1 cellular context compared by ENCODE assay signal in the genomic region with DNA sequence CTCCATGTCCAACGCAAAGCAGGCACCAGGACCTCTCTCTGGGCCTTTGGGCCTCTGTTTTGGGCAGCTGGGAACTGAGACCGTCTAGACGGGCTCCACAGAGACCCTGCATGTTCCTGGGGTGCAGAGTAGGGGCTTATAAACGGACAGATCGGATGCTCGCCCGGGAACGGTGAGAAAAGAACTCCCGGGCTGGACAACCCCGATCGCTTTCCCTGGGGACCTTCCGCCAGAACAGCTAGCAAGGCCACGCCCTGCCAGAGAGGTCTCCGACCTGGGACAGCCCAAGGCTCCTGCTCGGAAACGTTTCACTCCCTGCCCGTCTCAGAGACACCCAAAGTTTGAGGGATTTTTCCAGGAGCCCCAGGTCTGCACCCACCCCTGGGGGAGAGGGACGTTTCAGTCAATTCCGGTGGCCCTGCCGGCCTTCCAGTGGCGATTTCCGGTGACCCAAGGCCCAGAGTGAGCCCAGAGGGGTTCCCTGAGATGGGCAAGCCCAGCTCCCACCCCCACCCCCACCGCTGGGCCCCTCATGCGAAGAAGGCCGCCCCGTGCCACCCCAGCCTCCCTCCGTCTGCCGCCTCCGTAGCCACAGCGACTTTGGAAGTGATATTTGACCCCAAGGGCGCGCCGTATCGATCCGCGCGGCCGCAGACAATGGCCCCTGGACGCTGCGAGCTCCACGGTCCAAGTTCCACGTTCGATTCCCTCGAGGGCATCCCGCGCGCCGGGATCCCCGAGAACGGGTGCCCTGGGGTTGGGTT.
TF ChIP-seq lines count a peak whose summit lies in the region.

No MANE protein-coding gene starts in this region.

TF ChIP-seq in GM12878, 131 proteins besides CTCF, POLR2A, EP300 and RAD21:
- TF ChIP-seq MLLT1 (IDR thresholded peaks at IDR 0.05), result 0 out of 2 replicates have a peak, but pooled peaks have one; percentile 18
- TF ChIP-seq, protein P1, sequence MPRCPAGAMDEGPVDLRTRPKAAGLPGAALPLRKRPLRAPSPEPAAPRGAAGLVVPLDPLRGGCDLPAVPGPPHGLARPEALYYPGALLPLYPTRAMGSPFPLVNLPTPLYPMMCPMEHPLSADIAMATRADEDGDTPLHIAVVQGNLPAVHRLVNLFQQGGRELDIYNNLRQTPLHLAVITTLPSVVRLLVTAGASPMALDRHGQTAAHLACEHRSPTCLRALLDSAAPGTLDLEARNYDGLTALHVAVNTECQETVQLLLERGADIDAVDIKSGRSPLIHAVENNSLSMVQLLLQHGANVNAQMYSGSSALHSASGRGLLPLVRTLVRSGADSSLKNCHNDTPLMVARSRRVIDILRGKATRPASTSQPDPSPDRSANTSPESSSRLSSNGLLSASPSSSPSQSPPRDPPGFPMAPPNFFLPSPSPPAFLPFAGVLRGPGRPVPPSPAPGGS (IDR thresholded peaks at IDR 0.05; ENCODE audit: borderline replicate concordance, insufficient read depth, low read depth, low read length, poor library complexity, severe bottlenecking), result no peak
- TF ChIP-seq GABPA (IDR thresholded peaks at IDR 0.05; ENCODE audit: low read depth), result no peak
- TF ChIP-seq EGR1 (IDR thresholded peaks at IDR 0.05; ENCODE audit: borderline replicate concordance in 1 of 2, low read depth in 2 of 2, low read length in 2 of 2), result no peak
- TF ChIP-seq MYC (IDR thresholded peaks at IDR 0.05; ENCODE audit: insufficient read depth, insufficient read length, insufficient replicate concordance, low read length, severe bottlenecking), result no peak
- TF ChIP-seq HDAC6 (IDR thresholded peaks at IDR 0.05; ENCODE audit: unreplicated experiment), result no peak
- TF ChIP-seq IKZF1 (conservative IDR thresholded peaks at IDR 0.05), result peak; percentile 22; the same call in 1 of the 2 replicates
